Comparison of ENCODE assay signal across 22 cellular contexts in the genomic region with DNA sequence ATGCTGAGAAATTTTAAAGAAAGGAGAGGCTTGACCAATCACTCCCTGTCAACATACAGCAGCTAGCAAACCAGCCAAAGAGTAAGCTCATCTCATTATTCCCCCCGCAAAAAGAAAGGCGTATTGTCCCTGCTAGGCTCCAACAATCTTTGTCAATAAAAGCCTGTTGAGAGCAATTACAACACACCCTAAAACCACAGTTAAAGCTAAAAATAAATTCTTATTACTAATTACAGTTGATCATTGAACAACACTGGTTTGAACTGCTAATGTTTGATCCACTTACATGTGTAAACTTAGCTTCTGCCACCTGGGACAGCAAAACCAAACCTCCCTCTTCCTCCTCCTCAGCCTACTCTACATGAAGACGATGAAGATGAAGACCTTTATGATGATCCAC.
"Had no signal": no experiment of that assay in that cellular context is flagged by ENCODE, and none has a peak within 500 bp of the region (broad histone marks: within the 10 kb centered on the region; RNA-seq: fewer than 3 reads in every experiment).

No MANE protein-coding gene starts in this region.

- H3K4me3 ChIP-seq: cardiac muscle cell, esophagus squamous epithelium, right lobe of liver, smooth muscle cell, stomach, testis, upper lobe of left lung had no signal

- H3K36me3 ChIP-seq: cardiac muscle cell, esophagus squamous epithelium, right lobe of liver, stomach, upper lobe of left lung had no signal

- H3K27ac Mint-ChIP-seq: activated B cell treated with CpG ODN at 0.5 μM for 24 hours; activated CD4-positive, alpha-beta memory T cell treated with anti-CD3 and anti-CD28 coated beads, Interleukin-2, amount 10 ng/mL, durations not matched to agents 7 days and 5 days; activated CD8-positive, alpha-beta memory T cell treated with anti-CD3 and anti-CD28 coated beads, Interleukin-2, amount 10 ng/mL, durations not matched to agents 7 days and 5 days; activated naive CD8-positive, alpha-beta T cell treated with anti-CD3 and anti-CD28 coated beads for 36 hours; activated T-helper 17 cell treated with anti-CD3 and anti-CD28 coated beads, Interleukin-2, amount 50 U/mL, for 72 hours; dendritic cell treated with granulocyte-macrophage colony-stimulating factor and Interleukin-4, amounts not matched to agents 40 ng/mL and 50 ng/mL, for 4 days; naive thymus-derived CD8-positive, alpha-beta T cell; stimulated activated effector memory CD8-positive, alpha-beta T cell treated with anti-CD3 and anti-CD28 coated beads, Interleukin-12 subunit alpha, Interleukin-12 subunit beta, amount 100 ng/mL, for 72 hours had no signal

- H3K27ac ChIP-seq: esophagus squamous epithelium, right lobe of liver, stomach, testis, upper lobe of left lung had no signal

- H3K4me1 Mint-ChIP-seq: activated B cell treated with CpG ODN at 0.5 μM for 24 hours; activated T-helper 17 cell treated with anti-CD3 and anti-CD28 coated beads, Interleukin-2, amount 50 U/mL, for 72 hours had no signal

- H3K9me3 ChIP-seq: esophagus squamous epithelium, right lobe of liver, stomach, testis, upper lobe of left lung had no signal

- H3K4me1 ChIP-seq: testis had no signal

- H3K4me3 Mint-ChIP-seq: activated B cell treated with CpG ODN at 0.5 μM for 24 hours; activated CD4-positive, alpha-beta memory T cell treated with anti-CD3 and anti-CD28 coated beads, Interleukin-2, amount 10 ng/mL, durations not matched to agents 7 days and 5 days; activated CD8-positive, alpha-beta memory T cell treated with anti-CD3 and anti-CD28 coated beads, Interleukin-2, amount 10 ng/mL, durations not matched to agents 7 days and 5 days; activated naive CD8-positive, alpha-beta T cell treated with anti-CD3 and anti-CD28 coated beads for 36 hours; activated T-helper 17 cell treated with anti-CD3 and anti-CD28 coated beads, Interleukin-2, amount 50 U/mL, for 72 hours; dendritic cell treated with granulocyte-macrophage colony-stimulating factor and Interleukin-4, amounts not matched to agents 40 ng/mL and 50 ng/mL, for 4 days; naive thymus-derived CD8-positive, alpha-beta T cell; stimulated activated effector memory CD8-positive, alpha-beta T cell treated with anti-CD3 and anti-CD28 coated beads, Interleukin-12 subunit alpha, Interleukin-12 subunit beta, amount 100 ng/mL, for 72 hours had no signal

- ATAC-seq: activated CD8-positive, alpha-beta memory T cell treated with anti-CD3 and anti-CD28 coated beads, Interleukin-2, amount 10 ng/mL, durations not matched to agents 7 days and 5 days; activated T-helper 17 cell treated with anti-CD3 and anti-CD28 coated beads, Interleukin-2, amount 50 U/mL, for 72 hours; left cardiac atrium; naive thymus-derived CD8-positive, alpha-beta T cell; right lobe of liver; stimulated activated effector memory CD8-positive, alpha-beta T cell treated with anti-CD3 and anti-CD28 coated beads, Interleukin-12 subunit alpha, Interleukin-12 subunit beta, amount 100 ng/mL, for 72 hours had no signal

- DNase-seq: activated B cell treated with CpG ODN at 0.5 μM for 24 hours; activated CD4-positive, alpha-beta memory T cell treated with anti-CD3 and anti-CD28 coated beads, Interleukin-2, amount 10 ng/mL, durations not matched to agents 7 days and 5 days; activated CD4-positive, alpha-beta T cell treated with anti-CD3 and anti-CD28 coated beads for 48 hours; activated CD8-positive, alpha-beta memory T cell treated with anti-CD3 and anti-CD28 coated beads, Interleukin-2, amount 10 ng/mL, durations not matched to agents 7 days and 5 days; activated naive CD4-positive, alpha-beta T cell; activated naive CD8-positive, alpha-beta T cell treated with anti-CD3 and anti-CD28 coated beads for 36 hours; amniotic stem cell; effector CD8-positive, alpha-beta T cell; esophagus squamous epithelium; left cardiac atrium; mesendoderm; naive thymus-derived CD8-positive, alpha-beta T cell; right lobe of liver; stimulated activated CD4-positive, alpha-beta T cell treated with anti-CD3 and anti-CD28 coated beads, Interleukin-4, amount 100 ng/mL, for 1 hour; stomach; testis; upper lobe of left lung had no signal

- H3K27me3 Mint-ChIP-seq: activated CD8-positive, alpha-beta memory T cell treated with anti-CD3 and anti-CD28 coated beads, Interleukin-2, amount 10 ng/mL, durations not matched to agents 7 days and 5 days; activated naive CD8-positive, alpha-beta T cell treated with anti-CD3 and anti-CD28 coated beads for 36 hours; activated T-helper 17 cell treated with anti-CD3 and anti-CD28 coated beads, Interleukin-2, amount 50 U/mL, for 72 hours had no signal

- H3K9me3 Mint-ChIP-seq: activated B cell treated with CpG ODN at 0.5 μM for 24 hours; activated CD4-positive, alpha-beta memory T cell treated with anti-CD3 and anti-CD28 coated beads, Interleukin-2, amount 10 ng/mL, durations not matched to agents 7 days and 5 days; activated naive CD8-positive, alpha-beta T cell treated with anti-CD3 and anti-CD28 coated beads for 36 hours; activated T-helper 17 cell treated with anti-CD3 and anti-CD28 coated beads, Interleukin-2, amount 50 U/mL, for 72 hours; dendritic cell treated with granulocyte-macrophage colony-stimulating factor and Interleukin-4, amounts not matched to agents 40 ng/mL and 50 ng/mL, for 4 days; naive thymus-derived CD8-positive, alpha-beta T cell; stimulated activated effector memory CD8-positive, alpha-beta T cell treated with anti-CD3 and anti-CD28 coated beads, Interleukin-12 subunit alpha, Interleukin-12 subunit beta, amount 100 ng/mL, for 72 hours had no signal

- H3K36me3 Mint-ChIP-seq: activated CD8-positive, alpha-beta memory T cell treated with anti-CD3 and anti-CD28 coated beads, Interleukin-2, amount 10 ng/mL, durations not matched to agents 7 days and 5 days; activated naive CD8-positive, alpha-beta T cell treated with anti-CD3 and anti-CD28 coated beads for 36 hours; naive thymus-derived CD8-positive, alpha-beta T cell; stimulated activated effector memory CD8-positive, alpha-beta T cell treated with anti-CD3 and anti-CD28 coated beads, Interleukin-12 subunit alpha, Interleukin-12 subunit beta, amount 100 ng/mL, for 72 hours had no signal

- H3K27me3 ChIP-seq: cardiac muscle cell, esophagus squamous epithelium, right lobe of liver, stomach, testis, upper lobe of left lung had no signal
